ENCODE assay signal across 1 cellular context in the genomic region with DNA sequence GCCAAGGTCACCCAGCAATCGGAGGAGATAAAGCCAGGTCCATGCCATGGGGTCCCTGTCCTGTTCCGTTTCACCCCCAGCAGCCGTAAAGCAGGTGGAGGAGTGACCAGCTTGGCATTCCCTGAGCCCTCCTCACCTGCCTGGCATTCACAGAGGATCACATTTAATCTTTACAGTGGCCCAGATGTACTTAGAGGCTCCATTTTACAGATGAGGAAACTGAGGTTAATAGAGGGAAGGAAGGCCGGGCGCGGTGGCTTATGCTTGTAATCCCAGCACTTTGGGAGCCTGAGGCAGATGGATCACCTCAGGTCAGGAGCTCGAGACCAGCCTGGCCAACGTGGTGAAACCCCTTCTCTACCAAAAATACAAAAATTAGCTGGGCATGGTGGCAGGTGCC.
TF ChIP-seq lines count a peak whose summit lies in the region.

No MANE protein-coding gene starts in this region.

TF ChIP-seq in K562, 482 proteins besides CTCF, POLR2A, EP300 and RAD21:
- TF ChIP-seq RBM25 (IDR thresholded peaks at IDR 0.05; ENCODE audit: low read depth, low read length, severe bottlenecking) = peak; percentile 53
